In genomic region chr5:64074533-64074932, GRCh38 we compare ENCODE assay signal across 9 cellular contexts.
A peak's percentile ranks its signal among the peaks of the same experiment; 100 is the strongest.
DNase-seq lines count a peak whose midpoint lies in the region; ATAC-seq, FAIRE-seq and TF ChIP-seq lines count a peak whose summit lies in the region.
"Had no signal": no experiment of that assay in that cellular context is flagged by ENCODE, and none has a peak within 500 bp of the region (broad histone marks: within the 10 kb centered on the region; RNA-seq: fewer than 3 reads in every experiment).

No MANE protein-coding gene starts in this region.

- POLR2A ChIA-PET in AG04450 (lab: Yijun Ruan, JAX), result no interaction called here

- peak; percentile 80 for ATAC-seq in HG02798 (IDR thresholded peaks at IDR 0.05; ENCODE audit: poor library complexity, unreplicated experiment)

- H3K4me2 ChIP-seq in osteoblast (ENCODE audit: insufficient read depth, low read length), result no peak overlapping the region

- H3K27me3 ChIP-seq in AG04450 (ENCODE audit: control insufficient read depth, insufficient read depth, low read length) (no peaks in the 10 kb centered on the region), dorsolateral prefrontal cortex (no peaks in the 10 kb centered on the region), osteoblast (ENCODE audit: insufficient read depth, low read length) (no peaks in the 10 kb centered on the region)

- TF ChIP-seq CTCF in AG04450 (IDR thresholded peaks at IDR 0.05; ENCODE audit: low read depth, low read length) (peak; percentile 50), dorsolateral prefrontal cortex (IDR thresholded peaks at IDR 0.05 in 54 of 56, conservative IDR thresholded peaks at IDR 0.05 in 2 of 56; ENCODE audit: low read depth in 1 of 56, partially characterized antibody in 56 of 56) (peak in 54 of 56 donors; percentile 26 to 67 (median 52)), osteoblast (IDR thresholded peaks at IDR 0.05; ENCODE audit: extremely low read depth, low read depth, low read length) (peak; percentile 61)

- no peaks in the 10 kb centered on the region for H3K79me2 ChIP-seq in osteoblast (ENCODE audit: insufficient read depth, low read length)

- H3K9me3 ChIP-seq in AG04450 (ENCODE audit: control insufficient read depth, insufficient read depth, low read length) (no peaks in the 10 kb centered on the region; the same call in 1 of the 2 replicates), osteoblast (ENCODE audit: low read depth, low read length) (no peaks in the 10 kb centered on the region)

- intact Hi-C loops in dorsolateral prefrontal cortex (cut with DNase I), result no loop called here

- peak; percentile 67 for FAIRE-seq in GM12892 (lab: Jason Lieb, UNC)

- CTCF ChIA-PET in AG04450 (lab: Charles Lee), result no interaction called here

- H3K4me1 ChIP-seq in osteoblast (ENCODE audit: insufficient read depth, low read length), result no peaks in the 10 kb centered on the region

- H3K27ac ChIP-seq in AG04450 (ENCODE audit: low read depth, low read length), result no peak overlapping the region
- H3K27ac ChIP-seq in dorsolateral prefrontal cortex, result no peak overlapping the region
- H3K27ac ChIP-seq in osteoblast (ENCODE audit: low read depth, low read length), result no peak overlapping the region

- H3K36me3 ChIP-seq in osteoblast (ENCODE audit: insufficient read depth, low read length), result no peaks in the 10 kb centered on the region

- no peaks in the 10 kb centered on the region for H4K20me1 ChIP-seq in osteoblast (ENCODE audit: insufficient read depth, low read length)

- H2AFZ ChIP-seq in osteoblast (ENCODE audit: low read length), result no peak overlapping the region

- TF ChIP-seq POLR2A in GM12892 (IDR thresholded peaks at IDR 0.05; ENCODE audit: low read depth, low read length), result no peak

- H3K4me3 ChIP-seq in AG04450 (ENCODE audit: low read depth, low read length), result no peak overlapping the region
- H3K4me3 ChIP-seq in dorsolateral prefrontal cortex, result no peak overlapping the region
- no peak overlapping the region for H3K4me3 ChIP-seq in osteoblast (ENCODE audit: insufficient read depth, low read length)
- H3K4me3 ChIP-seq: lung had no signal

- DNase-seq in AG04450 (ENCODE audit: low read depth, low spot score), result no peak
- no peak for DNase-seq in GM12892 (ENCODE audit: insufficient read length)
- peak; percentile 28 for DNase-seq in NCI-H460 (ENCODE audit: extremely low read depth, low read depth)
- no peak for DNase-seq in dorsolateral prefrontal cortex
- DNase-seq in osteoblast (ENCODE audit: insufficient read length, low spot score, missing footprints), result no peak
- no peak for DNase-seq in NCI-H2029 treated with DMSO at 0.1 percent for 48 hours (lab: John Stamatoyannopoulos, UW)
- no peak for DNase-seq in effector CD4-positive, alpha-beta T cell
